Comparison of ENCODE assay signal across 8 cellular contexts in genomic region chr7:107169120-107170050, GRCh38. TPM values are rescaled to one million over a fixed set of nuclear protein-coding genes. Genes with fewer than 3 reads are reported as not detected.
DNase-seq lines count a peak whose midpoint lies in the region; ATAC-seq and TF ChIP-seq lines count a peak whose summit lies in the region.

No MANE protein-coding gene starts in this region.

- TF ChIP-seq POLR2A in transverse colon (IDR thresholded peaks at IDR 0.05), result peak; percentile 46

- H3K4me3 ChIP-seq in heart right ventricle (peak overlapping the region; percentile 57 to 91 (median 78)), transverse colon (peak overlapping the region; percentile 91 to 97 (median 93))

- DNase-seq in GM04504 (ENCODE audit: low read depth), result peak; percentile 93
- DNase-seq in NCI-H1694 (lab: John Stamatoyannopoulos, UW), result peak; percentile 83
- DNase-seq in T-helper 1 cell, result peak; percentile 77 to 89 (median 82)
- DNase-seq in amniotic epithelial cell (ENCODE audit: low read depth), result peak; percentile 97
- DNase-seq in heart right ventricle, result peak; percentile 95 to 98
- DNase-seq in pons (ENCODE audit: low spot score), result peak; percentile 98
- DNase-seq in transverse colon, result peak; percentile 96

- H3K27me3 ChIP-seq in heart right ventricle, result no peaks in the 10 kb centered on the region
- no peaks in the 10 kb centered on the region for H3K27me3 ChIP-seq in transverse colon

- 0 to 1% methylated on average over 64 to 73 of the region's 73 CpGs for WGBS in heart right ventricle, 2 donors
- WGBS in transverse colon (ENCODE audit: low coverage in 1 of 2), 2 donors, result 0% methylated on average over 37 of the region's 73 CpGs; no CpG with 5 or more reads in 1 of the 2 donors

- H3K4me1 ChIP-seq in heart right ventricle (peaks cover 7 to 57% (median 43%) of the 10 kb centered on the region in 9 donors), transverse colon (peaks cover 4 to 49% (median 22%) of the 10 kb centered on the region in 4 donors)

- peak; percentile 20 for ATAC-seq in HG02763 (IDR thresholded peaks at IDR 0.05; ENCODE audit: unreplicated experiment)
- ATAC-seq in heart right ventricle, result peak; percentile 77 to 89 (median 82)

- H3K27ac ChIP-seq in heart right ventricle, result peak overlapping the region; percentile 79 to 99 (median 94)
- H3K27ac ChIP-seq in transverse colon, result peak overlapping the region; percentile 98

- peak in 3 of 9 donors; percentile 20 to 42 (median 41) for TF ChIP-seq CTCF in heart right ventricle (IDR thresholded peaks at IDR 0.05)
- no peak for TF ChIP-seq CTCF in transverse colon (IDR thresholded peaks at IDR 0.05)

- H3K9me3 ChIP-seq in heart right ventricle, result no peaks in the 10 kb centered on the region
- H3K9me3 ChIP-seq in transverse colon, result no peaks in the 10 kb centered on the region

- intact Hi-C loops in heart right ventricle (cut with DNase I) (no loop called here), transverse colon (cut with DNase I; ENCODE audit: low total_unique reads) (no loop called here)

- in situ Hi-C loops in transverse colon (cut with MboI; ENCODE audit: low pct_ligation_motif_present in 1 of 4, low pct_unique_long_range_greater_than_20kb in 1 of 4, low sequenced_read_pairs in 3 of 4), result no loop called here

- no peak for TF ChIP-seq EP300 in transverse colon (IDR thresholded peaks at IDR 0.05; ENCODE audit: low read depth)

- peaks cover 0 to 5% (median 0%) of the 10 kb centered on the region in 9 donors for H3K36me3 ChIP-seq in heart right ventricle
- H3K36me3 ChIP-seq in transverse colon, result no peaks in the 10 kb centered on the region

RNA-seq across cellular contexts. Expression of gene HBP1, which starts 0.6 kb away (rescaled TPM):
- 10 to 100 TPM; 45.0 to 80.3 (median 64.8) TPM for total RNA-seq in heart right ventricle
- polyA plus RNA-seq in heart right ventricle, result 10 to 100 TPM; 21.4 to 25.4 TPM
- 100 to 1,000 TPM in 1 of 4 donors, 10 to 100 TPM in 3; 59.5 to 170 (median 88.3) TPM for total RNA-seq in transverse colon

Comparison
In these comparisons a context has a peak if more than half of its experiments do, and no peak if none do; other contexts are left out.
1. Peak in every context shown above with its lines: DNase-seq, ATAC-seq, H3K4me3 ChIP-seq and H3K27ac ChIP-seq.